ENCODE assay signal across 1 cellular context in the genomic region with DNA sequence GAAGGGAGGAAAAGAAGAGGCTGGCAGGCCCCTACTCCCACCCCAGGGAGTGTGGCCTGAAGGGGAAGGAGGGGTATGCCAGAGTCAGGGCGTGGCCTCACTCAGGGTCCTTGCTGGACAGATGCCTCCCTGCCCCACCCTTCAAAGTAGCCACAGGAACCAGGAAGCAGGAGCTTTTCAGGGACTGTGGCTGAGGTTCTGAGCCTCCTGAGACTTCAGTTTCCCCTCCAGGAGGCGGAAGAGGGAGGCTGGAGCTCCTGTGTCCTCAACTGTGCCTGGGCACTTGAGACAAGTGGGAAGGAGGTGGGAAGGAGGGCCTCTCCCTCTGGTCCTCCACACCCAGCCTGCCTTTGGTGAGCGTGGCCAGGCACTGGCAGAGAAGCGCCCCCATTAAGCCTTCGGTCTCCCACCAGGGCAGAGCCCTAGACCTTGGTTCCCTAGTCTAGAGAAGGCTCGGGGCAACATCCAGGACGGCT.
TF ChIP-seq lines count a peak whose summit lies in the region.

No MANE protein-coding gene starts in this region.

TF ChIP-seq in K562, 482 proteins besides CTCF, POLR2A, EP300 and RAD21 (continued from another document):
- peak in 1 of 2 experiments; percentile 15; a peak in 1 of 3 replicates for TF ChIP-seq CBX3 (IDR thresholded peaks at IDR 0.05; ENCODE audit: borderline replicate concordance in 1 of 2, low read length in 2 of 2)
- TF ChIP-seq, protein P1, sequence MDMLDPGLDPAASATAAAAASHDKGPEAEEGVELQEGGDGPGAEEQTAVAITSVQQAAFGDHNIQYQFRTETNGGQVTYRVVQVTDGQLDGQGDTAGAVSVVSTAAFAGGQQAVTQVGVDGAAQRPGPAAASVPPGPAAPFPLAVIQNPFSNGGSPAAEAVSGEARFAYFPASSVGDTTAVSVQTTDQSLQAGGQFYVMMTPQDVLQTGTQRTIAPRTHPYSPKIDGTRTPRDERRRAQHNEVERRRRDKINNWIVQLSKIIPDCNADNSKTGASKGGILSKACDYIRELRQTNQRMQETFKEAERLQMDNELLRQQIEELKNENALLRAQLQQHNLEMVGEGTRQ (CRISPR knock-in tag; IDR thresholded peaks at IDR 0.05), result no peak
- no peak for TF ChIP-seq ZNF75A (CRISPR knock-in tag; IDR thresholded peaks at IDR 0.05)
- 0 out of 2 replicates have a peak, but pooled peaks have one; percentile 4 for TF ChIP-seq TOE1 (IDR thresholded peaks at IDR 0.05; ENCODE audit: borderline replicate concordance)
- TF ChIP-seq TOE1 (CRISPR knock-in tag; IDR thresholded peaks at IDR 0.05; ENCODE audit: borderline replicate concordance, low read depth), result no peak
- TF ChIP-seq, protein P2, sequence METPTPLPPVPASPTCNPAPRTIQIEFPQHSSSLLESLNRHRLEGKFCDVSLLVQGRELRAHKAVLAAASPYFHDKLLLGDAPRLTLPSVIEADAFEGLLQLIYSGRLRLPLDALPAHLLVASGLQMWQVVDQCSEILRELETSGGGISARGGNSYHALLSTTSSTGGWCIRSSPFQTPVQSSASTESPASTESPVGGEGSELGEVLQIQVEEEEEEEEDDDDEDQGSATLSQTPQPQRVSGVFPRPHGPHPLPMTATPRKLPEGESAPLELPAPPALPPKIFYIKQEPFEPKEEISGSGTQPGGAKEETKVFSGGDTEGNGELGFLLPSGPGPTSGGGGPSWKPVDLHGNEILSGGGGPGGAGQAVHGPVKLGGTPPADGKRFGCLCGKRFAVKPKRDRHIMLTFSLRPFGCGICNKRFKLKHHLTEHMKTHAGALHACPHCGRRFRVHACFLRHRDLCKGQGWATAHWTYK (CRISPR knock-in tag; IDR thresholded peaks at IDR 0.05), result peak; percentile 33; the same call in 1 of the 2 replicates
- peak in 1 of 2 experiments; percentile 43; a peak in 1 of 4 replicates for TF ChIP-seq KDM1A (IDR thresholded peaks at IDR 0.05)
- peak; percentile 25; the same call in 1 of the 2 replicates for TF ChIP-seq RB1 (IDR thresholded peaks at IDR 0.05; ENCODE audit: low read depth)
- peak; percentile 1; the same call in 1 of the 2 replicates for TF ChIP-seq CBFA2T3 (IDR thresholded peaks at IDR 0.05)
- TF ChIP-seq SMARCB1 (IDR thresholded peaks at IDR 0.05; ENCODE audit: insufficient read length, low read depth), result peak; percentile 78
- TF ChIP-seq MTA3 (IDR thresholded peaks at IDR 0.05; ENCODE audit: borderline replicate concordance), result peak; percentile 65; the same call in 1 of the 2 replicates
- TF ChIP-seq L3MBTL2 (IDR thresholded peaks at IDR 0.05), result 0 out of 2 replicates have a peak, but pooled peaks have one; percentile 13
- TF ChIP-seq, protein P3, sequence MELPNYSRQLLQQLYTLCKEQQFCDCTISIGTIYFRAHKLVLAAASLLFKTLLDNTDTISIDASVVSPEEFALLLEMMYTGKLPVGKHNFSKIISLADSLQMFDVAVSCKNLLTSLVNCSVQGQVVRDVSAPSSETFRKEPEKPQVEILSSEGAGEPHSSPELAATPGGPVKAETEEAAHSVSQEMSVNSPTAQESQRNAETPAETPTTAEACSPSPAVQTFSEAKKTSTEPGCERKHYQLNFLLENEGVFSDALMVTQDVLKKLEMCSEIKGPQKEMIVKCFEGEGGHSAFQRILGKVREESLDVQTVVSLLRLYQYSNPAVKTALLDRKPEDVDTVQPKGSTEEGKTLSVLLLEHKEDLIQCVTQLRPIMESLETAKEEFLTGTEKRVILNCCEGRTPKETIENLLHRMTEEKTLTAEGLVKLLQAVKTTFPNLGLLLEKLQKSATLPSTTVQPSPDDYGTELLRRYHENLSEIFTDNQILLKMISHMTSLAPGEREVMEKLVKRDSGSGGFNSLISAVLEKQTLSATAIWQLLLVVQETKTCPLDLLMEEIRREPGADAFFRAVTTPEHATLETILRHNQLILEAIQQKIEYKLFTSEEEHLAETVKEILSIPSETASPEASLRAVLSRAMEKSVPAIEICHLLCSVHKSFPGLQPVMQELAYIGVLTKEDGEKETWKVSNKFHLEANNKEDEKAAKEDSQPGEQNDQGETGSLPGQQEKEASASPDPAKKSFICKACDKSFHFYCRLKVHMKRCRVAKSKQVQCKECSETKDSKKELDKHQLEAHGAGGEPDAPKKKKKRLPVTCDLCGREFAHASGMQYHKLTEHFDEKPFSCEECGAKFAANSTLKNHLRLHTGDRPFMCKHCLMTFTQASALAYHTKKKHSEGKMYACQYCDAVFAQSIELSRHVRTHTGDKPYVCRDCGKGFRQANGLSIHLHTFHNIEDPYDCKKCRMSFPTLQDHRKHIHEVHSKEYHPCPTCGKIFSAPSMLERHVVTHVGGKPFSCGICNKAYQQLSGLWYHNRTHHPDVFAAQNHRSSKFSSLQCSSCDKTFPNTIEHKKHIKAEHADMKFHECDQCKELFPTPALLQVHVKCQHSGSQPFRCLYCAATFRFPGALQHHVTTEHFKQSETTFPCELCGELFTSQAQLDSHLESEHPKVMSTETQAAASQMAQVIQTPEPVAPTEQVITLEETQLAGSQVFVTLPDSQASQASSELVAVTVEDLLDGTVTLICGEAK (IDR thresholded peaks at IDR 0.05), result peak; percentile 56; the same call in 1 of the 2 replicates
- TF ChIP-seq, protein P3 (CRISPR knock-in tag; IDR thresholded peaks at IDR 0.05), result no peak
- peak; percentile 15 for TF ChIP-seq TAF1 (IDR thresholded peaks at IDR 0.05; ENCODE audit: control insufficient read depth, extremely low read depth, insufficient read depth, low read length, severe bottlenecking)
- TF ChIP-seq DMBX1 (CRISPR knock-in tag; IDR thresholded peaks at IDR 0.05; ENCODE audit: borderline replicate concordance), result 0 out of 2 replicates have a peak, but pooled peaks have one; percentile 53
- TF ChIP-seq CHD2 (IDR thresholded peaks at IDR 0.05; ENCODE audit: low read depth, low read length), result 0 out of 2 replicates have a peak, but pooled peaks have one; percentile 14
- TF ChIP-seq, protein P4, sequence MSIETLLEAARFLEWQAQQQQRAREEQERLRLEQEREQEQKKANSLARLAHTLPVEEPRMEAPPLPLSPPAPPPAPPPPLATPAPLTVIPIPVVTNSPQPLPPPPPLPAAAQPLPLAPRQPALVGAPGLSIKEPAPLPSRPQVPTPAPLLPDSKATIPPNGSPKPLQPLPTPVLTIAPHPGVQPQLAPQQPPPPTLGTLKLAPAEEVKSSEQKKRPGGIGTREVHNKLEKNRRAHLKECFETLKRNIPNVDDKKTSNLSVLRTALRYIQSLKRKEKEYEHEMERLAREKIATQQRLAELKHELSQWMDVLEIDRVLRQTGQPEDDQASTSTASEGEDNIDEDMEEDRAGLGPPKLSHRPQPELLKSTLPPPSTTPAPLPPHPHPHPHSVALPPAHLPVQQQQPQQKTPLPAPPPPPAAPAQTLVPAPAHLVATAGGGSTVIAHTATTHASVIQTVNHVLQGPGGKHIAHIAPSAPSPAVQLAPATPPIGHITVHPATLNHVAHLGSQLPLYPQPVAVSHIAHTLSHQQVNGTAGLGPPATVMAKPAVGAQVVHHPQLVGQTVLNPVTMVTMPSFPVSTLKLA (conservative IDR thresholded peaks at IDR 0.05), result peak in 1 of 2 experiments; percentile 64; a peak in 2 of 4 replicates
- TF ChIP-seq, protein P5, sequence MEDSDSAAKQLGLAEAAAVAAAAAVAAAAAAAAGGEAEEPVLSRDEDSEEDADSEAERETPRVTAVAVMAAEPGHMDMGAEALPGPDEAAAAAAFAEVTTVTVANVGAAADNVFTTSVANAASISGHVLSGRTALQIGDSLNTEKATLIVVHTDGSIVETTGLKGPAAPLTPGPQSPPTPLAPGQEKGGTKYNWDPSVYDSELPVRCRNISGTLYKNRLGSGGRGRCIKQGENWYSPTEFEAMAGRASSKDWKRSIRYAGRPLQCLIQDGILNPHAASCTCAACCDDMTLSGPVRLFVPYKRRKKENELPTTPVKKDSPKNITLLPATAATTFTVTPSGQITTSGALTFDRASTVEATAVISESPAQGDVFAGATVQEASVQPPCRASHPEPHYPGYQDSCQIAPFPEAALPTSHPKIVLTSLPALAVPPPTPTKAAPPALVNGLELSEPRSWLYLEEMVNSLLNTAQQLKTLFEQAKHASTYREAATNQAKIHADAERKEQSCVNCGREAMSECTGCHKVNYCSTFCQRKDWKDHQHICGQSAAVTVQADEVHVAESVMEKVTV (CRISPR knock-in tag; IDR thresholded peaks at IDR 0.05), result no peak
- peak; percentile 98 for TF ChIP-seq GABPB1 (CRISPR knock-in tag; IDR thresholded peaks at IDR 0.05)
TF ChIP-seq in K562: peak in this region for 37.
